15 cellular contexts compared by ENCODE assay signal in genomic region chr17:7324438-7324779, GRCh38. TPM values are rescaled to one million over a fixed set of nuclear protein-coding genes. Genes with fewer than 3 reads are reported as not detected.
DNase-seq lines count a peak whose midpoint lies in the region; ATAC-seq, FAIRE-seq and TF ChIP-seq lines count a peak whose summit lies in the region.
"Had no signal": no experiment of that assay in that cellular context is flagged by ENCODE, and none has a peak within 500 bp of the region (broad histone marks: within the 10 kb centered on the region; RNA-seq: fewer than 3 reads in every experiment).

No MANE protein-coding gene starts in this region.

- TF ChIP-seq RAD21 in H1 (IDR thresholded peaks at IDR 0.05 in 1 of 2, conservative IDR thresholded peaks at IDR 0.05 in 1 of 2; ENCODE audit: low read depth in 2 of 2, low read length in 2 of 2): no peak

- H3K4me3 ChIP-seq in Panc1 (ENCODE audit: low read depth in 2 of 2, low read length in 2 of 2): no peak overlapping the region
- no peak overlapping the region for H3K4me3 ChIP-seq in H1 (ENCODE audit: extremely low read depth in 1 of 4, insufficient read depth in 2 of 4, low read depth in 3 of 4, low read length in 4 of 4)
- H3K4me3 ChIP-seq: MG63 had no signal

- H2AFZ ChIP-seq in H1 (ENCODE audit: low read length): no peak overlapping the region

- H2BK12ac ChIP-seq in H1 (ENCODE audit: low read depth, low read length): no peak overlapping the region

- no peak for TF ChIP-seq EP300 in H1 (IDR thresholded peaks at IDR 0.05; ENCODE audit: borderline replicate concordance in 1 of 2, low read depth in 2 of 2, low read length in 2 of 2)

- H3K27ac Mint-ChIP-seq in natural killer cell: no peak overlapping the region
- H3K27ac Mint-ChIP-seq in natural killer cell treated with Interleukin-12 subunit alpha and Interleukin-12 subunit beta and Interleukin-15 and Interleukin-18, amount 100 ng/mL, for 72 hours: no peak overlapping the region

- WGBS in H1 (ENCODE audit: extremely low coverage in 1 of 2, insufficient coverage in 1 of 2, insufficient read length in 1 of 2, insufficient replicate concordance in 2 of 2, low coverage in 1 of 2, low lambda C conversion rate in 2 of 2, missing lambda C conversion rate in 1 of 2), 2 experiments: 78% methylated on average over 3 of the region's 3 CpGs; no CpG with 5 or more reads in 1 of the 2 experiments

- TSS peak; percentile 40 for BruUV-seq in Panc1 (replicated peaks; lab: Mats Ljungman, UMichigan)

- intact Hi-C loops in natural killer cell (cut with micrococcal nuclease): no loop called here
- intact Hi-C loops in Panc1 (cut with micrococcal nuclease; ENCODE audit: unreplicated experiment): no loop called here

- no peak overlapping the region for H2BK5ac ChIP-seq in H1 (ENCODE audit: low read depth, low read length)

- no peak overlapping the region for H3K4me3 Mint-ChIP-seq in natural killer cell
- H3K4me3 Mint-ChIP-seq in natural killer cell treated with Interleukin-12 subunit alpha and Interleukin-12 subunit beta and Interleukin-15 and Interleukin-18, amount 100 ng/mL, for 72 hours: no peak overlapping the region
- H3K4me3 Mint-ChIP-seq: CD4-positive, alpha-beta memory T cell had no signal

- TF ChIP-seq POLR2A in H1 (IDR thresholded peaks at IDR 0.05; ENCODE audit: control extremely low read depth in 1 of 2, low read depth in 2 of 2, low read length in 2 of 2): no peak

- H3K27me3 ChIP-seq in Panc1 (ENCODE audit: control insufficient read depth, insufficient read depth, low read length) (no peaks in the 10 kb centered on the region), H1 (replicated peaks in 1 of 4; ENCODE audit: control insufficient read depth in 3 of 4, extremely low read depth in 1 of 4, insufficient read depth in 3 of 4, low read length in 3 of 4) (no peaks in the 10 kb centered on the region; a peak in 1 of 7 replicates)
- H3K27me3 ChIP-seq: MG63 had no signal

- in situ Hi-C loops in Panc1 (cut with HindIII; ENCODE audit: low pct_unique_long_range_greater_than_20kb, low sequenced_read_pairs): no loop called here

- H3K18ac ChIP-seq in H1 (ENCODE audit: extremely low read depth, low read length): no peak overlapping the region

- H4K91ac ChIP-seq in H1 (replicated peaks; ENCODE audit: insufficient read length, low read length): no peak overlapping the region

- H3K56ac ChIP-seq in H1 (replicated peaks; ENCODE audit: insufficient read length, low read depth, low read length): no peak overlapping the region

- H3K36me3 Mint-ChIP-seq in natural killer cell: no peaks in the 10 kb centered on the region
- H3K36me3 Mint-ChIP-seq in natural killer cell treated with Interleukin-12 subunit alpha and Interleukin-12 subunit beta and Interleukin-15 and Interleukin-18, amount 100 ng/mL, for 72 hours: no peaks in the 10 kb centered on the region

- H3K4me2 ChIP-seq in H1 (ENCODE audit: insufficient read depth in 1 of 2, low read depth in 2 of 2, low read length in 2 of 2): no peak overlapping the region

- DNase-seq in natural killer cell (no peak), Panc1 (ENCODE audit: low read depth, low spot score) (no peak), H1 (ENCODE audit: low read depth in 1 of 2, low spot score in 2 of 2) (no peak), NCI-H1436 (lab: John Stamatoyannopoulos, UW) (no peak), NCI-H1694 (lab: John Stamatoyannopoulos, UW) (no peak)
- DNase-seq in natural killer cell treated with Interleukin-12 subunit alpha and Interleukin-12 subunit beta and Interleukin-15 and Interleukin-18, amount 100 ng/mL, for 72 hours (ENCODE audit: low spot score): no peak
- DNase-seq in activated naive CD4-positive, alpha-beta T cell treated with Interleukin-2 at 50 U/mL for 16 hours: no peak
- DNase-seq in activated CD4-positive, alpha-beta T cell treated with anti-CD3 and anti-CD28 coated beads for 1 hour: no peak
- DNase-seq: HCEC 1CT, KG1, MG63, NCI-H1092 treated with DMSO at 0.1 percent for 48 hours, NCI-H187 had no signal

- no peaks in the 10 kb centered on the region for H3K9me3 Mint-ChIP-seq in natural killer cell
- H3K9me3 Mint-ChIP-seq in natural killer cell treated with Interleukin-12 subunit alpha and Interleukin-12 subunit beta and Interleukin-15 and Interleukin-18, amount 100 ng/mL, for 72 hours: no peaks in the 10 kb centered on the region

- H3K9me3 ChIP-seq in Panc1 (ENCODE audit: control insufficient read depth, insufficient read depth, low read depth, low read length): no peaks in the 10 kb centered on the region
- H3K9me3 ChIP-seq in H1 (ENCODE audit: insufficient read depth in 2 of 2, low read depth in 1 of 2, low read length in 1 of 2): no peaks in the 10 kb centered on the region
- H3K9me3 ChIP-seq: MG63 had no signal

- peaks cover 2% of the 10 kb centered on the region; the same call in 1 of the 2 replicates for H3K79me1 ChIP-seq in H1 (ENCODE audit: low read depth, low read length)

- no peak overlapping the region for H3K23ac ChIP-seq in H1 (ENCODE audit: insufficient read length)

- H3K9ac ChIP-seq in H1 (replicated peaks in 1 of 4; ENCODE audit: extremely low read depth in 1 of 4, low read depth in 3 of 4, low read length in 3 of 4): no peak overlapping the region

- H4K20me1 ChIP-seq in H1 (replicated peaks in 1 of 2; ENCODE audit: control insufficient read depth in 1 of 2, insufficient read depth in 2 of 2, low read length in 2 of 2): peaks cover 2 to 22% of the 10 kb centered on the region in 2 experiments

- no peaks in the 10 kb centered on the region for H3K27me3 Mint-ChIP-seq in natural killer cell (ENCODE audit: low read depth in 2 of 2)
- no peaks in the 10 kb centered on the region for H3K27me3 Mint-ChIP-seq in natural killer cell treated with Interleukin-12 subunit alpha and Interleukin-12 subunit beta and Interleukin-15 and Interleukin-18, amount 100 ng/mL, for 72 hours
- H3K27me3 Mint-ChIP-seq: CD4-positive, alpha-beta memory T cell had no signal

- CTCF ChIA-PET in Panc1 (lab: Charles Lee): no interaction called here
- CTCF ChIA-PET in H1 (lab: Charles Lee; ENCODE audit: partially characterized antibody): interaction anchor here (0.6 to 9.3 kb wide), 12 partner anchors 9 to 1959 kb away, joined by 3 to 167 read pairs (median 7); partner anchors contain the start of genes ACAP1, GPS2, NLGN2 and TMEM95

- ATAC-seq in natural killer cell (no peak), Panc1 (no peak)
- ATAC-seq in natural killer cell treated with Interleukin-12 subunit alpha and Interleukin-12 subunit beta and Interleukin-15 and Interleukin-18, amount 100 ng/mL, for 72 hours: no peak

- peaks cover 5% of the 10 kb centered on the region for H3K23me2 ChIP-seq in H1 (ENCODE audit: low read depth, low read length)

- no peak overlapping the region for H2AK5ac ChIP-seq in H1 (ENCODE audit: low read depth, low read length)

- H3K27ac ChIP-seq in Panc1 (ENCODE audit: low read length): no peak overlapping the region
- 0 out of 2 replicates have a peak overlapping the region, but pooled peaks have one; percentile 19 for H3K27ac ChIP-seq in H1 (ENCODE audit: low read depth, low read length)
- H3K27ac ChIP-seq: HL-60 had no signal

- H3K79me2 ChIP-seq in H1 (ENCODE audit: control insufficient read depth in 1 of 2, insufficient read depth in 2 of 2, low read length in 2 of 2): peaks cover 0 to 14% of the 10 kb centered on the region in 2 experiments; a peak in 2 of 4 replicates

- no peak overlapping the region for H4K5ac ChIP-seq in H1 (ENCODE audit: insufficient read length, low read depth, low read length)

- TF ChIP-seq CTCF in natural killer cell (IDR thresholded peaks at IDR 0.05): peak; percentile 32
- no peak; the same call in 1 of the 2 replicates for TF ChIP-seq CTCF in Panc1 (IDR thresholded peaks at IDR 0.05)
- no peak for TF ChIP-seq CTCF in H1 (IDR thresholded peaks at IDR 0.05; ENCODE audit: control extremely low read depth in 1 of 3, insufficient read depth in 1 of 3, low read depth in 1 of 3, low read length in 3 of 3)

- peaks cover 13 to 26% of the 10 kb centered on the region in 2 donors for H3K4me1 Mint-ChIP-seq in natural killer cell
- H3K4me1 Mint-ChIP-seq in natural killer cell treated with Interleukin-12 subunit alpha and Interleukin-12 subunit beta and Interleukin-15 and Interleukin-18, amount 100 ng/mL, for 72 hours (ENCODE audit: low read depth in 2 of 2): peaks cover 14 to 20% of the 10 kb centered on the region in 2 donors

- no peak overlapping the region for H3K4ac ChIP-seq in H1 (replicated peaks; ENCODE audit: insufficient read length, low read depth, low read length)

- FAIRE-seq in H1 (lab: Jason Lieb, UNC): no peak

- H2BK120ac ChIP-seq in H1 (replicated peaks; ENCODE audit: low read depth, low read length): no peak overlapping the region

- POLR2A ChIA-PET in Panc1 (lab: Charles Lee): no interaction called here
- POLR2A ChIA-PET in H1 (lab: Charles Lee; ENCODE audit: partially characterized antibody): interaction anchor here (1.1 to 13.4 kb wide), 6 partner anchors 10 to 85 kb away, joined by 3 to 223 read pairs (median 6); partner anchors contain the start of genes ACAP1 and GPS2

- H3K36me3 ChIP-seq in Panc1 (ENCODE audit: control insufficient read depth, insufficient read depth, low read length): peaks cover 3% of the 10 kb centered on the region
- H3K36me3 ChIP-seq in H1 (ENCODE audit: control insufficient read depth in 2 of 4, insufficient read depth in 4 of 4, low read length in 3 of 4): peaks cover 26 to 45% (median 43%) of the 10 kb centered on the region in 4 experiments

- peak overlapping the region; percentile 3; the same call in 1 of the 2 replicates for H4K8ac ChIP-seq in H1 (ENCODE audit: extremely low read depth, insufficient read depth, low read length)

- H2BK15ac ChIP-seq in H1 (ENCODE audit: low read length): no peak overlapping the region

- H3K14ac ChIP-seq in H1 (ENCODE audit: insufficient read length): no peak overlapping the region

- no peak overlapping the region for H2BK20ac ChIP-seq in H1 (ENCODE audit: low read length)

- H3K4me1 ChIP-seq in Panc1 (ENCODE audit: control insufficient read depth, insufficient read depth, low read length) (peaks cover 4% of the 10 kb centered on the region; the same call in 1 of the 2 replicates), H1 (replicated peaks in 1 of 4; ENCODE audit: control insufficient read depth in 3 of 4, insufficient read depth in 4 of 4, low read length in 3 of 4) (peaks cover 0 to 10% (median under 1%) of the 10 kb centered on the region in 4 experiments; a peak in 2 of 7 replicates)

RNA-seq across cellular contexts. Expression of gene NEURL4, which starts 4.7 kb away (rescaled TPM):
- 10 to 100 TPM; 48.9 to 57.9 (median 51.4) TPM for total RNA-seq in natural killer cell
- 10 to 100 TPM; 37.6 to 76.7 TPM for total RNA-seq in natural killer cell treated with Interleukin-12 subunit alpha and Interleukin-12 subunit beta and Interleukin-15 and Interleukin-18, amount 100 ng/mL, for 72 hours
- 58.9 TPM for total RNA-seq in Panc1 (2021; ENCODE audit: unreplicated experiment)
- polyA plus RNA-seq in Panc1 (2012; ENCODE audit: insufficient read length): 53.8 TPM
- 46.8 and 55.4 TPM in 2 replicates for total RNA-seq in H1 (2021; fragmentation: NEBNext Ultra II Directional; extraction: Animal tissue kit (Norgen Biotek cat#: 25700))
- 29.6 and 39.9 TPM in 2 replicates for polyA plus RNA-seq in H1 (2011; rRNA removed)
- 25.8 TPM for polyA plus RNA-seq in H1 (2011; cell fraction: cytosol; rRNA removed)
- 261 TPM for polyA plus RNA-seq in H1 (2011; cell fraction: nucleus; rRNA removed)
- 32.3 to 49.5 TPM (median 46.3 TPM) in 4 replicates for polyA plus RNA-seq in H1 (2012, experiment 1 of 2)
- polyA plus RNA-seq in H1 (2012, experiment 2 of 2): 25.9 TPM
- polyA plus RNA-seq in H1 (2013, experiment 1 of 2): 18.6 TPM
- polyA plus RNA-seq in H1 (2013, experiment 2 of 2): 19.7 TPM
- polyA minus RNA-seq in H1 (2011; rRNA and poly(A)+ RNA removed): 32.3 and 33.5 TPM in 2 replicates
- 21.3 TPM for polyA minus RNA-seq in H1 (2011; cell fraction: cytosol; rRNA and poly(A)+ RNA removed)
- polyA minus RNA-seq in H1 (2011; cell fraction: nucleus; rRNA and poly(A)+ RNA removed): 76.2 TPM

RNA-seq across cellular contexts. Expression of gene GPS2, which starts 9.2 kb away (rescaled TPM):
- 100 to 1,000 TPM; 132 to 146 (median 133) TPM for total RNA-seq in natural killer cell
- total RNA-seq in natural killer cell treated with Interleukin-12 subunit alpha and Interleukin-12 subunit beta and Interleukin-15 and Interleukin-18, amount 100 ng/mL, for 72 hours: 10 to 100 TPM; 58.1 to 87.0 TPM
- 96.6 TPM for total RNA-seq in Panc1 (2021; ENCODE audit: unreplicated experiment)
- 119 TPM for polyA plus RNA-seq in Panc1 (2012; ENCODE audit: insufficient read length)
- 67.0 and 74.8 TPM in 2 replicates for total RNA-seq in H1 (2021; fragmentation: NEBNext Ultra II Directional; extraction: Animal tissue kit (Norgen Biotek cat#: 25700))
- 152 and 203 TPM in 2 replicates for polyA plus RNA-seq in H1 (2011; rRNA removed)
- 79.1 TPM for polyA plus RNA-seq in H1 (2011; cell fraction: cytosol; rRNA removed)
- 153 TPM for polyA plus RNA-seq in H1 (2011; cell fraction: nucleus; rRNA removed)
- polyA plus RNA-seq in H1 (2012, experiment 1 of 2): 73.9 to 93.2 TPM (median 88.0 TPM) in 4 replicates
- 103 TPM for polyA plus RNA-seq in H1 (2012, experiment 2 of 2)
- polyA plus RNA-seq in H1 (2013, experiment 1 of 2): 63.1 TPM
- 58.9 TPM for polyA plus RNA-seq in H1 (2013, experiment 2 of 2)
- polyA minus RNA-seq in H1 (2011; rRNA and poly(A)+ RNA removed): 43.0 and 79.6 TPM in 2 replicates
- 44.0 TPM for polyA minus RNA-seq in H1 (2011; cell fraction: cytosol; rRNA and poly(A)+ RNA removed)
- 47.7 TPM for polyA minus RNA-seq in H1 (2011; cell fraction: nucleus; rRNA and poly(A)+ RNA removed)

RNA-seq across cellular contexts. Expression of gene ACAP1, which starts 11.9 kb away (rescaled TPM):
- total RNA-seq in natural killer cell (100 to 1,000 TPM; 526 to 590 (median 540) TPM), Panc1 (2021; ENCODE audit: unreplicated experiment) (2.7 TPM)
- 100 to 1,000 TPM; 240 to 419 TPM for total RNA-seq in natural killer cell treated with Interleukin-12 subunit alpha and Interleukin-12 subunit beta and Interleukin-15 and Interleukin-18, amount 100 ng/mL, for 72 hours
- 5.3 TPM for polyA plus RNA-seq in Panc1 (2012; ENCODE audit: insufficient read length)
- 45.1 and 49.2 TPM in 2 replicates for total RNA-seq in H1 (2021; fragmentation: NEBNext Ultra II Directional; extraction: Animal tissue kit (Norgen Biotek cat#: 25700))
- polyA plus RNA-seq in H1 (2011; rRNA removed): 11.9 and 18.0 TPM in 2 replicates
- 21.2 TPM for polyA plus RNA-seq in H1 (2011; cell fraction: cytosol; rRNA removed)
- polyA plus RNA-seq in H1 (2011; cell fraction: nucleus; rRNA removed): 48.4 TPM
- polyA plus RNA-seq in H1 (2012, experiment 1 of 2): 17.1 to 31.0 TPM (median 26.1 TPM) in 4 replicates
- 15.8 TPM for polyA plus RNA-seq in H1 (2012, experiment 2 of 2)
- polyA plus RNA-seq in H1 (2013, experiment 1 of 2): 41.6 TPM
- polyA plus RNA-seq in H1 (2013, experiment 2 of 2): 42.2 TPM
- 9.9 and 20.3 TPM in 2 replicates for polyA minus RNA-seq in H1 (2011; rRNA and poly(A)+ RNA removed)
- polyA minus RNA-seq in H1 (2011; cell fraction: cytosol; rRNA and poly(A)+ RNA removed): 11.6 TPM
- polyA minus RNA-seq in H1 (2011; cell fraction: nucleus; rRNA and poly(A)+ RNA removed): 10.8 TPM

RNA-seq across cellular contexts. Expression of gene EIF5A, which starts 17.0 kb away (rescaled TPM):
- total RNA-seq in natural killer cell (100 to 1,000 TPM; 483 to 608 (median 492) TPM), Panc1 (2021; ENCODE audit: unreplicated experiment) (728 TPM)
- total RNA-seq in natural killer cell treated with Interleukin-12 subunit alpha and Interleukin-12 subunit beta and Interleukin-15 and Interleukin-18, amount 100 ng/mL, for 72 hours: 1,000 to 10,000 TPM in 1 of 2 donors, 100 to 1,000 TPM in 1; 953 to 1,345 TPM
- polyA plus RNA-seq in Panc1 (2012; ENCODE audit: insufficient read length): 878 TPM
- 1,158 and 1,172 TPM in 2 replicates for total RNA-seq in H1 (2021; fragmentation: NEBNext Ultra II Directional; extraction: Animal tissue kit (Norgen Biotek cat#: 25700))
- 717 and 962 TPM in 2 replicates for polyA plus RNA-seq in H1 (2011; rRNA removed)
- 875 TPM for polyA plus RNA-seq in H1 (2011; cell fraction: cytosol; rRNA removed)
- 719 TPM for polyA plus RNA-seq in H1 (2011; cell fraction: nucleus; rRNA removed)
- polyA plus RNA-seq in H1 (2012, experiment 1 of 2): 1,190 to 1,288 TPM (median 1,234 TPM) in 4 replicates
- 1,228 TPM for polyA plus RNA-seq in H1 (2012, experiment 2 of 2)
- polyA plus RNA-seq in H1 (2013, experiment 1 of 2): 992 TPM
- polyA plus RNA-seq in H1 (2013, experiment 2 of 2): 1,009 TPM
- polyA minus RNA-seq in H1 (2011; rRNA and poly(A)+ RNA removed): 837 and 958 TPM in 2 replicates
- 476 TPM for polyA minus RNA-seq in H1 (2011; cell fraction: cytosol; rRNA and poly(A)+ RNA removed)
- polyA minus RNA-seq in H1 (2011; cell fraction: nucleus; rRNA and poly(A)+ RNA removed): 281 TPM

RNA-seq across cellular contexts. Expression of gene KCTD11, which starts 27.6 kb away (rescaled TPM):
- total RNA-seq in natural killer cell (1 to 10 TPM; 5.6 to 9.7 (median 8.3) TPM), Panc1 (2021; ENCODE audit: unreplicated experiment) (11.0 TPM)
- total RNA-seq in natural killer cell treated with Interleukin-12 subunit alpha and Interleukin-12 subunit beta and Interleukin-15 and Interleukin-18, amount 100 ng/mL, for 72 hours: 10 to 100 TPM in 1 of 2 donors, 1 to 10 TPM in 1; 6.7 to 13.0 TPM
- polyA plus RNA-seq in Panc1 (2012; ENCODE audit: insufficient read length): 10.9 TPM
- total RNA-seq in H1 (2021; fragmentation: NEBNext Ultra II Directional; extraction: Animal tissue kit (Norgen Biotek cat#: 25700)): 8.7 and 9.2 TPM in 2 replicates
- polyA plus RNA-seq in H1 (2011; rRNA removed): 8.6 and 11.7 TPM in 2 replicates
- polyA plus RNA-seq in H1 (2011; cell fraction: cytosol; rRNA removed): 8.3 TPM
- 7.2 TPM for polyA plus RNA-seq in H1 (2011; cell fraction: nucleus; rRNA removed)
- polyA plus RNA-seq in H1 (2012, experiment 1 of 2): 8.6 to 9.4 TPM (median 9.2 TPM) in 4 replicates
- polyA plus RNA-seq in H1 (2012, experiment 2 of 2): 11.2 TPM
- 4.6 TPM for polyA plus RNA-seq in H1 (2013, experiment 1 of 2)
- 4.5 TPM for polyA plus RNA-seq in H1 (2013, experiment 2 of 2)
- 6.0 and 7.7 TPM in 2 replicates for polyA minus RNA-seq in H1 (2011; rRNA and poly(A)+ RNA removed)
- 3.0 TPM for polyA minus RNA-seq in H1 (2011; cell fraction: cytosol; rRNA and poly(A)+ RNA removed)
- polyA minus RNA-seq in H1 (2011; cell fraction: nucleus; rRNA and poly(A)+ RNA removed): 5.4 TPM

Comparison
In these comparisons a context has a peak if more than half of its experiments do, and no peak if none do; other contexts are left out.
1. RNA of gene ACAP1, which starts 11.9 kb away (total RNA-seq): 526 to 590 TPM in natural killer cell, 240 to 419 TPM in natural killer cell treated with Interleukin-12 subunit alpha and Interleukin-12 subunit beta and Interleukin-15 and Interleukin-18, amount 100 ng/mL, for 72 hours and 45.1 to 49.2 TPM in H1; 2.7 TPM in Panc1 (single experiment); every median in the first group is over 10 times any median in the second.